Comparison of ENCODE assay signal across 19 cellular contexts in genomic region chr12:127767631-127768030, GRCh38.
DNase-seq lines count a peak whose midpoint lies in the region; ATAC-seq, FAIRE-seq and TF ChIP-seq lines count a peak whose summit lies in the region.
"Had no signal": no experiment of that assay in that cellular context is flagged by ENCODE, and none has a peak within 500 bp of the region (broad histone marks: within the 10 kb centered on the region; RNA-seq: fewer than 3 reads in every experiment).

No MANE protein-coding gene starts in this region.

- intact Hi-C loops in sciatic nerve (cut with DNase I) = no loop called here
- intact Hi-C loops in kidney (cut with DNase I) = no loop called here

- no peak overlapping the region for H3K4me3 Mint-ChIP-seq in endothelial cell (ENCODE audit: unreplicated experiment)
- H3K4me3 Mint-ChIP-seq: CD8-positive, alpha-beta T cell had no signal

- peak; percentile 22 for DNase-seq in NCI-H2029 (lab: John Stamatoyannopoulos, UW)
- no peak for DNase-seq in NCI-H2029 treated with DMSO at 0.1 percent for 48 hours (lab: John Stamatoyannopoulos, UW)
- DNase-seq in NCI-H510A treated with DMSO at 0.1 percent for 48 hours (lab: John Stamatoyannopoulos, UW) = peak; percentile 75
- peak; percentile 77 for DNase-seq in adipocyte (ENCODE audit: low read depth)
- DNase-seq in sciatic nerve (ENCODE audit: low spot score) = no peak
- DNase-seq in endothelial cell (ENCODE audit: low spot score) = no peak
- DNase-seq in MG63 = no peak
- DNase-seq in kidney = no peak
- DNase-seq: 8988T; CD8-positive, alpha-beta T cell; EL; NCI-H1048; NCI-H82; T-helper 1 cell had no signal

- ATAC-seq in sciatic nerve = peak; percentile 74
- ATAC-seq: CD8-positive, alpha-beta T cell; Panc1; Right ventricle myocardium inferior; SK-N-SH treated with all-trans-retinoic acid at 6 μM for 48 hours had no signal

- H3K27ac ChIP-seq in kidney (ENCODE audit: low read depth in 2 of 2, low read length in 2 of 2) = no peak overlapping the region
- H3K27ac ChIP-seq: BLaER1 had no signal

- H3K4me1 ChIP-seq in adipocyte (ENCODE audit: control insufficient read depth, insufficient read depth, low read length) (no peaks in the 10 kb centered on the region), kidney (ENCODE audit: control insufficient read depth in 1 of 2, insufficient read depth in 1 of 2, low read depth in 1 of 2, low read length in 2 of 2) (no peaks in the 10 kb centered on the region)

- no peak overlapping the region for H3K27ac Mint-ChIP-seq in endothelial cell (ENCODE audit: unreplicated experiment)
- H3K27ac Mint-ChIP-seq: CD8-positive, alpha-beta T cell had no signal

- no peak for FAIRE-seq in kidney (lab: Jason Lieb, UNC)
- FAIRE-seq: H1 had no signal

- peaks cover 36% of the 10 kb centered on the region for H3K9me3 Mint-ChIP-seq in endothelial cell (ENCODE audit: unreplicated experiment)

- no peak overlapping the region for H3K4me3 ChIP-seq in adipocyte (ENCODE audit: low read length)
- no peak overlapping the region for H3K4me3 ChIP-seq in MG63
- no peak overlapping the region for H3K4me3 ChIP-seq in kidney (ENCODE audit: low read length in 2 of 2)
- H3K4me3 ChIP-seq: BLaER1 had no signal

- H3K9ac ChIP-seq in adipocyte (ENCODE audit: low read length) (no peak overlapping the region), kidney (ENCODE audit: low read length in 2 of 2) (no peak overlapping the region)
- H3K9ac ChIP-seq: BLaER1 had no signal

- H3K4me1 Mint-ChIP-seq in endothelial cell (ENCODE audit: unreplicated experiment) = no peaks in the 10 kb centered on the region

- peaks cover 13% of the 10 kb centered on the region for H3K36me3 Mint-ChIP-seq in endothelial cell (ENCODE audit: low read depth, unreplicated experiment)
- H3K36me3 Mint-ChIP-seq: CD8-positive, alpha-beta T cell had no signal

- H3K27me3 ChIP-seq in adipocyte (replicated peaks; ENCODE audit: control insufficient read depth, insufficient read depth, low read length) (no peaks in the 10 kb centered on the region), MG63 (no peaks in the 10 kb centered on the region)
- H3K27me3 ChIP-seq: BLaER1 had no signal

- H3K9me3 ChIP-seq in adipocyte (ENCODE audit: control insufficient read depth, low read length) (peaks cover 7% of the 10 kb centered on the region), MG63 (no peaks in the 10 kb centered on the region), kidney (ENCODE audit: control insufficient read depth in 1 of 2, low read length in 2 of 2) (no peaks in the 10 kb centered on the region)

- TF ChIP-seq CTCF in endothelial cell (IDR thresholded peaks at IDR 0.05; ENCODE audit: unreplicated experiment) (no peak), kidney (IDR thresholded peaks at IDR 0.05; ENCODE audit: borderline replicate concordance, extremely low read depth, insufficient read depth) (no peak)

- H3K27me3 Mint-ChIP-seq in endothelial cell (ENCODE audit: unreplicated experiment) = peaks cover 4% of the 10 kb centered on the region

- H3K36me3 ChIP-seq in adipocyte (ENCODE audit: control insufficient read depth, insufficient read depth, low read length, severe bottlenecking) (no peaks in the 10 kb centered on the region), MG63 (no peaks in the 10 kb centered on the region), kidney (ENCODE audit: control insufficient read depth in 1 of 2, insufficient read depth in 2 of 2, low read length in 2 of 2) (no peaks in the 10 kb centered on the region)
- H3K36me3 ChIP-seq: BLaER1 had no signal

Comparison
In these comparisons a context has a peak if more than half of its experiments do, and no peak if none do; other contexts are left out.
1. DNase-seq: peak in NCI-H2029 (single experiment), NCI-H510A treated with DMSO at 0.1 percent for 48 hours (single experiment) and adipocyte (single experiment); none in NCI-H2029 treated with DMSO at 0.1 percent for 48 hours (single experiment), sciatic nerve (single experiment), endothelial cell (single experiment), MG63 (single experiment) and kidney (single experiment).